In genomic region chr5:142363619-142363963, GRCh38 we compare ENCODE assay signal across 13 cellular contexts. TPM values are rescaled to one million over a fixed set of nuclear protein-coding genes. Genes with fewer than 3 reads are reported as not detected.
DNase-seq lines count a peak whose midpoint lies in the region; ATAC-seq and TF ChIP-seq lines count a peak whose summit lies in the region.
"Had no signal": no experiment of that assay in that cellular context is flagged by ENCODE, and none has a peak within 500 bp of the region (broad histone marks: within the 10 kb centered on the region; RNA-seq: fewer than 3 reads in every experiment).

No MANE protein-coding gene starts in this region.

- no peaks in the 10 kb centered on the region for H3K79me1 ChIP-seq in H9 (ENCODE audit: insufficient read depth, low read depth, low read length, poor library complexity, severe bottlenecking)

- H3K23ac ChIP-seq in H9 (ENCODE audit: insufficient read length, low read depth, low read length) = no peak overlapping the region

- no peak overlapping the region for H2BK12ac ChIP-seq in H9 (ENCODE audit: insufficient read length, low read depth, low read length)

- ATAC-seq in RWPE2 (ENCODE audit: low read depth) (no peak), HG02885 (IDR thresholded peaks at IDR 0.05; ENCODE audit: poor library complexity, unreplicated experiment) (no peak)

- H3K27ac Mint-ChIP-seq in H9 = peak overlapping the region; percentile 83 to 100 (median 88); a peak in 6 of 7 replicates
- H3K27ac Mint-ChIP-seq: immature natural killer cell had no signal

- H3K9me3 Mint-ChIP-seq in H9 = no peaks in the 10 kb centered on the region; a peak in 1 of 5 replicates
- H3K9me3 Mint-ChIP-seq: immature natural killer cell had no signal

- H3K27me3 ChIP-seq in H9 (ENCODE audit: insufficient read depth, low read length) (no peaks in the 10 kb centered on the region), RWPE2 (ENCODE audit: insufficient read depth, poor library complexity, severe bottlenecking) (no peaks in the 10 kb centered on the region), iPS-20b (ENCODE audit: insufficient read depth, low read length) (peaks cover 9% of the 10 kb centered on the region; the same call in 1 of the 2 replicates), smooth muscle cell (ENCODE audit: low read depth) (no peaks in the 10 kb centered on the region)

- H4K8ac ChIP-seq in H9 (replicated peaks; ENCODE audit: insufficient read length, low read depth, low read length) = no peak overlapping the region

- WGBS in H9 (ENCODE audit: extremely low coverage, insufficient read length, low lambda C conversion rate) = no CpG with 5 or more reads among the region's 5 CpGs
- WGBS in smooth muscle cell (ENCODE audit: low lambda C conversion rate) = 95% methylated on average over 5 of the region's 5 CpGs

- peak overlapping the region; percentile 68 for H2AK5ac ChIP-seq in H9 (ENCODE audit: insufficient read length, low read length)

- no peaks in the 10 kb centered on the region for H3K23me2 ChIP-seq in H9 (ENCODE audit: insufficient read length, low read depth, low read length, poor library complexity, severe bottlenecking)

- H3K4ac ChIP-seq in H9 (ENCODE audit: low read depth, low read length) = no peak overlapping the region; the same call in 1 of the 2 replicates

- peak overlapping the region; percentile 97 for H3K27ac ChIP-seq in H9 (ENCODE audit: insufficient read length, low read depth, low read length)
- peak overlapping the region; percentile 91 for H3K27ac ChIP-seq in RWPE2 (ENCODE audit: poor library complexity, severe bottlenecking)
- peak overlapping the region; percentile 63 for H3K27ac ChIP-seq in iPS-20b (ENCODE audit: low read length)
- peak overlapping the region; percentile 82 for H3K27ac ChIP-seq in smooth muscle cell (ENCODE audit: low read depth)

- peaks cover 2% of the 10 kb centered on the region; the same call in 1 of the 2 replicates for H3K27me3 Mint-ChIP-seq in H9 (ENCODE audit: low read depth)

- peaks cover 42 to 60% of the 10 kb centered on the region in 2 experiments for H3K4me1 Mint-ChIP-seq in H9

- H3K4me1 ChIP-seq in H9 (ENCODE audit: insufficient read depth, low read length) (peaks cover 14% of the 10 kb centered on the region), RWPE2 (ENCODE audit: insufficient read depth, poor library complexity, severe bottlenecking) (peaks cover 43% of the 10 kb centered on the region), iPS-20b (ENCODE audit: insufficient read depth, low read length) (peaks cover 30% of the 10 kb centered on the region), smooth muscle cell (ENCODE audit: low read depth) (peaks cover 6% of the 10 kb centered on the region)

- no peaks in the 10 kb centered on the region for H3K36me3 ChIP-seq in RWPE2 (ENCODE audit: low read depth)
- H3K36me3 ChIP-seq in iPS-20b (ENCODE audit: insufficient read depth, low read depth, low read length) = no peaks in the 10 kb centered on the region
- no peaks in the 10 kb centered on the region for H3K36me3 ChIP-seq in smooth muscle cell (ENCODE audit: low read depth)

- TF ChIP-seq CTCF in H9 (conservative IDR thresholded peaks at IDR 0.05) (no peak), RWPE2 (IDR thresholded peaks at IDR 0.05; ENCODE audit: poor library complexity, severe bottlenecking) (no peak), smooth muscle cell (IDR thresholded peaks at IDR 0.05; ENCODE audit: borderline replicate concordance, insufficient read depth, poor library complexity, severe bottlenecking) (no peak)

- DNase-seq in H9 (no peak), RWPE2 (ENCODE audit: low spot score) (no peak), smooth muscle cell (lab: John Stamatoyannopoulos, UW; ENCODE audit: unreplicated experiment) (no peak), activated T-cell treated with anti-CD3 and anti-CD28 coated beads for 4 hours (no peak), cerebellar nuclear complex (lab: John Stamatoyannopoulos, UW) (no peak)
- DNase-seq: CD8-positive, alpha-beta memory T cell; immature natural killer cell; NCI-H2029 treated with DMSO at 0.1 percent for 48 hours; stimulated activated CD4-positive, alpha-beta T cell treated with anti-CD3 and anti-CD28 coated beads, Interleukin-4, amount 100 ng/mL, for 24 hours; stimulated activated naive B cell treated with anti-CD40 and anti-IgM and Interleukin-4, amounts not matched to agents 10 μg/mL and 1 μg/mL and 100 μg/mL, for 72 hours had no signal

- H2BK20ac ChIP-seq in H9 (ENCODE audit: low read depth, low read length, poor library complexity, severe bottlenecking) = no peak overlapping the region

- no peak overlapping the region for H3K4me3 ChIP-seq in RWPE2 (ENCODE audit: severe bottlenecking)
- no peak overlapping the region for H3K4me3 ChIP-seq in iPS-20b (ENCODE audit: low read length)
- no peak overlapping the region for H3K4me3 ChIP-seq in smooth muscle cell
- H3K4me3 ChIP-seq: coronary artery had no signal

- H3K9me3 ChIP-seq in H9 (ENCODE audit: control insufficient read depth, low read depth, low read length) (no peaks in the 10 kb centered on the region), RWPE2 (ENCODE audit: severe bottlenecking) (no peaks in the 10 kb centered on the region), iPS-20b (ENCODE audit: insufficient read depth, low read depth, low read length) (no peaks in the 10 kb centered on the region), smooth muscle cell (replicated peaks; ENCODE audit: low read depth) (no peaks in the 10 kb centered on the region)

- H3K56ac ChIP-seq in H9 (ENCODE audit: insufficient read length, low read depth, low read length) = no peak overlapping the region

- peak overlapping the region; percentile 70 for H4K91ac ChIP-seq in H9 (ENCODE audit: insufficient read length, low read depth, low read length)

- H3F3A ChIP-seq in smooth muscle cell (ENCODE audit: low read depth) = peaks cover 5% of the 10 kb centered on the region

- H3K14ac ChIP-seq in H9 (ENCODE audit: insufficient read depth, low read length) = no peak overlapping the region

- no peaks in the 10 kb centered on the region for H3K79me2 ChIP-seq in H9 (ENCODE audit: insufficient read depth, low read length)
- no peaks in the 10 kb centered on the region for H3K79me2 ChIP-seq in smooth muscle cell (ENCODE audit: low read depth)

- H2BK5ac ChIP-seq in H9 (ENCODE audit: insufficient read length, low read length) = no peak overlapping the region

- H2BK120ac ChIP-seq in H9 (ENCODE audit: low read depth, low read length, poor library complexity, severe bottlenecking) = no peak overlapping the region

- H3K9ac ChIP-seq in H9 (ENCODE audit: extremely low read depth, insufficient read length, low read length) (no peak overlapping the region), iPS-20b (ENCODE audit: low read depth, low read length) (peak overlapping the region; percentile 45; the same call in 1 of the 2 replicates), smooth muscle cell (ENCODE audit: low read depth) (no peak overlapping the region)

- H3K18ac ChIP-seq in H9 (ENCODE audit: insufficient read length, low read depth, low read length) = peak overlapping the region; percentile 84

- H2AFZ ChIP-seq in H9 (ENCODE audit: low read length) (no peak overlapping the region), smooth muscle cell (ENCODE audit: low read depth) (no peak overlapping the region)

- no peak overlapping the region for H2BK15ac ChIP-seq in H9 (ENCODE audit: low read depth, low read length)

- H3K4me3 Mint-ChIP-seq in H9 = no peak overlapping the region
- H3K4me3 Mint-ChIP-seq: CD8-positive, alpha-beta memory T cell had no signal

- H4K20me1 ChIP-seq in H9 (ENCODE audit: control insufficient read depth, insufficient read depth, insufficient read length) (no peaks in the 10 kb centered on the region), smooth muscle cell (ENCODE audit: low read depth) (no peaks in the 10 kb centered on the region)

- H3T11ph ChIP-seq in H9 (ENCODE audit: low read length) = peak overlapping the region; percentile 29

- H3K4me2 ChIP-seq in H9 (ENCODE audit: insufficient read depth, insufficient read length, low read length) (no peak overlapping the region), smooth muscle cell (no peak overlapping the region)

- no peaks in the 10 kb centered on the region; a peak in 2 of 7 replicates for H3K36me3 Mint-ChIP-seq in H9 (ENCODE audit: insufficient read depth in 1 of 3, low read depth in 3 of 3)
- H3K36me3 Mint-ChIP-seq: CD8-positive, alpha-beta memory T cell; immature natural killer cell had no signal

- H4K5ac ChIP-seq in H9 (ENCODE audit: insufficient read length, low read depth, low read length) = peak overlapping the region; percentile 60

RNA-seq across cellular contexts. Expression of gene SPRY4, which starts 38.8 kb away (rescaled TPM):
- total RNA-seq in H9 (2021) = 92.4 and 95.9 TPM in 2 replicates
- 62.7 and 74.2 TPM in 2 replicates for total RNA-seq in smooth muscle cell
- polyA plus RNA-seq in smooth muscle cell = 47.4 and 49.3 TPM in 2 replicates
- polyA plus RNA-seq: CD8-positive, alpha-beta memory T cell; immature natural killer cell had no signal
